Comparison of ENCODE assay signal across 9 cellular contexts in genomic region chr1:154968731-154969130, GRCh38. TPM values are rescaled to one million over a fixed set of nuclear protein-coding genes. Genes with fewer than 3 reads are reported as not detected.
DNase-seq lines count a peak whose midpoint lies in the region; ATAC-seq and TF ChIP-seq lines count a peak whose summit lies in the region.
"Had no signal": no experiment of that assay in that cellular context is flagged by ENCODE, and none has a peak within 500 bp of the region (broad histone marks: within the 10 kb centered on the region; RNA-seq: fewer than 3 reads in every experiment).

No MANE protein-coding gene starts in this region.

- WGBS in gastroesophageal sphincter (ENCODE audit: low coverage in 1 of 2), 2 donors, result no CpG with 5 or more reads among the region's 3 CpGs

- H3K27ac ChIP-seq in gastroesophageal sphincter (peak overlapping the region in 3 of 4 donors; percentile 95 to 99 (median 99)), skin epidermis (peak overlapping the region in 15 of 21 experiments; percentile 87 to 99 (median 98))

- peaks cover 2 to 68% (median 34%) of the 10 kb centered on the region in 3 donors for H3K4me1 ChIP-seq in gastroesophageal sphincter

- no peaks in the 10 kb centered on the region for H3K27me3 ChIP-seq in gastroesophageal sphincter

- H3K36me3 ChIP-seq in gastroesophageal sphincter, result peaks cover 0 to 52% of the 10 kb centered on the region in 2 donors

- ATAC-seq in gastroesophageal sphincter, result no peak
- ATAC-seq in HG02571 (IDR thresholded peaks at IDR 0.05; ENCODE audit: unreplicated experiment), result no peak

- no peak for TF ChIP-seq CTCF in HFF-Myc (IDR thresholded peaks at IDR 0.05; ENCODE audit: low read depth, low read length, missing control alignments)
- no peak for TF ChIP-seq CTCF in WI38 (IDR thresholded peaks at IDR 0.05; ENCODE audit: low read depth, low read length)
- TF ChIP-seq CTCF in gastroesophageal sphincter (IDR thresholded peaks at IDR 0.05), result no peak

- H3K4me3 ChIP-seq in HFF-Myc (replicated peaks; ENCODE audit: low read depth, low read length) (peak overlapping the region; percentile 72), WI38 (ENCODE audit: low read depth, low read length) (peak overlapping the region; percentile 89), gastroesophageal sphincter (peak overlapping the region in 1 of 2 donors; percentile 55), skin epidermis (no peak overlapping the region)

- no peak for TF ChIP-seq EP300 in gastroesophageal sphincter (IDR thresholded peaks at IDR 0.05)

- no peak for DNase-seq in HFF-Myc (ENCODE audit: extremely low read depth, low read depth)
- DNase-seq in NCI-H146 treated with DMSO at 0.1 percent for 48 hours (lab: John Stamatoyannopoulos, UW; ENCODE audit: unreplicated experiment), result no peak
- no peak for DNase-seq in activated CD4-positive, CD25-positive, alpha-beta regulatory T cell (lab: John Stamatoyannopoulos, UW)
- no peak for DNase-seq in activated T-cell treated with anti-CD3 and anti-CD28 coated beads, Interleukin-2, amount 50 U/mL, for 48 hours
- DNase-seq: NCI-H345 had no signal

- H3K9me3 ChIP-seq in gastroesophageal sphincter, result no peaks in the 10 kb centered on the region

- no peak for TF ChIP-seq POLR2A in gastroesophageal sphincter (IDR thresholded peaks at IDR 0.05)

RNA-seq across cellular contexts. Expression of gene SHC1, which starts 1.8 kb away (rescaled TPM):
- total RNA-seq in gastroesophageal sphincter, result 100 to 1,000 TPM in 1 of 4 donors, 10 to 100 TPM in 3; 69.1 to 104 (median 90.2) TPM

RNA-seq across cellular contexts. Expression of gene CKS1B, which starts 5.8 kb away (rescaled TPM):
- 10 to 100 TPM in 3 of 4 donors, 1 to 10 TPM in 1; 7.5 to 24.2 (median 17.6) TPM for total RNA-seq in gastroesophageal sphincter

RNA-seq across cellular contexts. Expression of gene PYGO2, which starts 7.1 kb away (rescaled TPM):
- total RNA-seq in gastroesophageal sphincter, result 10 to 100 TPM; 19.1 to 40.1 (median 25.7) TPM

RNA-seq across cellular contexts. Expression of gene PBXIP1, which starts 12.8 kb away (rescaled TPM):
- total RNA-seq in gastroesophageal sphincter, result 100 to 1,000 TPM; 205 to 371 (median 283) TPM

RNA-seq across cellular contexts. Expression of gene FLAD1, which starts 14.4 kb away (rescaled TPM):
- total RNA-seq in gastroesophageal sphincter, result 10 to 100 TPM; 12.8 to 23.5 (median 20.7) TPM

Comparison
In these comparisons a context has a peak if more than half of its experiments do, and no peak if none do; other contexts are left out.
1. H3K4me3 ChIP-seq: peak in HFF-Myc (single experiment) and WI38 (single experiment); none in skin epidermis (0 of 7).